Comparison of ENCODE assay signal across 23 cellular contexts in the genomic region with DNA sequence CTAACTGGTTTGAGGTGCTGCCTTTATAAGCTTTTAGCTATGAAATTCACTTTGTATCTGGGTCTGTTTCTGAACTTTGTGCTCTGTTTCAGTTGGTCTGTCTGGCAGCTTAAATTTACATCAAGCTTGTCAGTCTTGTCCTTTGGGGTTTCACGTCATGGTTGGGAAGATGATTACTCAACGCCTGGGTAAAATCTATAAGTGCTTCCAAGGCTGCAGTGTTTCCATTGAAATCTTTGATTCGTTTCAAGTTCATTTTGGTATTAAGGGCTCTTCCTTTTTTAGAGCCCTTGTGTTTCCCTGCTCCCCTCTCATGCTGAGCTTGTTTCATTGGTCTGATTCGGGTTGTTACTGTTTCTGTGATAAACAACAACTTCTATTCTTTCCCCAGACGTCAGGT. TPM values are rescaled to one million over a fixed set of nuclear protein-coding genes. Genes with fewer than 3 reads are reported as not detected.
DNase-seq lines count a peak whose midpoint lies in the region; ATAC-seq and TF ChIP-seq lines count a peak whose summit lies in the region.
"Had no signal": no experiment of that assay in that cellular context is flagged by ENCODE, and none has a peak within 500 bp of the region (broad histone marks: within the 10 kb centered on the region; RNA-seq: fewer than 3 reads in every experiment).

No MANE protein-coding gene starts in this region.

- no peaks in the 10 kb centered on the region for H3K9me2 ChIP-seq in SU-DHL-6 (replicated peaks; ENCODE audit: insufficient read depth, low read length)

- no peaks in the 10 kb centered on the region for H4K20me1 ChIP-seq in BLaER1
- no peaks in the 10 kb centered on the region for H4K20me1 ChIP-seq in SU-DHL-6 (ENCODE audit: low read depth, low read length)

- H3K27me3 ChIP-seq in BE2C = no peaks in the 10 kb centered on the region
- H3K27me3 ChIP-seq in BLaER1 = no peaks in the 10 kb centered on the region
- no peaks in the 10 kb centered on the region for H3K27me3 ChIP-seq in SU-DHL-6 (ENCODE audit: low read length)

- no peaks in the 10 kb centered on the region for H3K9me3 ChIP-seq in BE2C
- no peaks in the 10 kb centered on the region for H3K9me3 ChIP-seq in BLaER1
- no peaks in the 10 kb centered on the region for H3K9me3 ChIP-seq in SU-DHL-6 (ENCODE audit: insufficient read depth, low read length)

- DNase-seq in BE2C = peak; percentile 22
- DNase-seq in germinal center (ENCODE audit: low spot score) = peak; percentile 33
- DNase-seq in MV-4-11 (lab: John Stamatoyannopoulos, UW) = no peak
- DNase-seq in Right ventricle myocardium superior = no peak
- DNase-seq: DMS53, GDM1, IMR-90, KG1, MM.1S, NCI-H1048, NCI-H1417, NCI-H187, NCI-H2227 treated with DMSO at 0.1 percent for 48 hours, NCI-H526 treated with DMSO at 0.1 percent for 48 hours, SIG-M5, T-helper 2 cell had no signal

- peak overlapping the region; percentile 31; the same call in 1 of the 2 replicates for H3K9ac ChIP-seq in BLaER1
- H3K9ac ChIP-seq in SU-DHL-6 (ENCODE audit: low read length) = no peak overlapping the region

- H3K4me3 ChIP-seq in BE2C (ENCODE audit: low read depth, low read length) (peak overlapping the region; percentile 41), BLaER1 (no peak overlapping the region; the same call in 1 of the 2 replicates), SU-DHL-6 (ENCODE audit: insufficient read depth, low read length, poor library complexity, severe bottlenecking) (no peak overlapping the region)
- H3K4me3 ChIP-seq: SK-N-MC had no signal

- peaks cover 15% of the 10 kb centered on the region; the same call in 1 of the 2 replicates for H3F3A ChIP-seq in SU-DHL-6 (ENCODE audit: insufficient read depth)

- no peaks in the 10 kb centered on the region for H3K79me2 ChIP-seq in SU-DHL-6 (ENCODE audit: insufficient read depth, low read length)

- no peak for ATAC-seq in HG02938 (IDR thresholded peaks at IDR 0.05; ENCODE audit: unreplicated experiment)
- no peak for ATAC-seq in Right ventricle myocardium superior (ENCODE audit: poor library complexity)
- ATAC-seq: HCT116, Panc1 had no signal

- no peak overlapping the region for H2AFZ ChIP-seq in SU-DHL-6 (ENCODE audit: low read depth, low read length, severe bottlenecking)

- H3K4me2 ChIP-seq in BLaER1 (peak overlapping the region; percentile 68), SU-DHL-6 (ENCODE audit: low read depth, low read length, poor library complexity, severe bottlenecking) (peak overlapping the region; percentile 10)

- intact Hi-C loops in Right ventricle myocardium superior (cut with DNase I) = no loop called here

- H3K4me1 ChIP-seq in BE2C (peaks cover 35% of the 10 kb centered on the region), BLaER1 (peaks cover 72% of the 10 kb centered on the region)

- H3K27ac ChIP-seq in BLaER1 (peak overlapping the region; percentile 69), SU-DHL-6 (ENCODE audit: low read depth, low read length) (peak overlapping the region; percentile 31; the same call in 1 of the 2 replicates)
- H3K27ac ChIP-seq: RWPE1, SK-N-MC had no signal

- H3K36me3 ChIP-seq in BE2C (peaks cover 19% of the 10 kb centered on the region), BLaER1 (peaks cover 40% of the 10 kb centered on the region), SU-DHL-6 (ENCODE audit: low read length) (no peaks in the 10 kb centered on the region; the same call in 1 of the 2 replicates)

- no peak for TF ChIP-seq CTCF in BE2C (IDR thresholded peaks at IDR 0.05; ENCODE audit: low read depth, low read length)
- TF ChIP-seq CTCF in SU-DHL-6 (IDR thresholded peaks at IDR 0.05; ENCODE audit: insufficient read depth, low read length, poor library complexity, severe bottlenecking) = no peak

RNA-seq across cellular contexts. Expression of gene FBXW8, which starts 58.2 kb away (rescaled TPM):
- 17.9 TPM for polyA plus RNA-seq in BE2C (2012; ENCODE audit: insufficient read depth, insufficient read length, low read depth)
- 5.5 TPM for total RNA-seq in Right ventricle myocardium superior

Comparison
In these comparisons a context has a peak if more than half of its experiments do, and no peak if none do; other contexts are left out.
1. DNase-seq: peak in BE2C (single experiment) and germinal center (single experiment); none in MV-4-11 (single experiment) and Right ventricle myocardium superior (single experiment).